Comparison of ENCODE assay signal across 1 cellular context in genomic region chr1:153791856-153792253, GRCh38.
TF ChIP-seq lines count a peak whose summit lies in the region.

No MANE protein-coding gene starts in this region.

TF ChIP-seq in H1, 55 proteins besides CTCF, POLR2A, EP300 and RAD21 (continued from another document):
- no peak for TF ChIP-seq EZH2 (IDR thresholded peaks at IDR 0.05; ENCODE audit: low read depth, low read length, severe bottlenecking)
- no peak for TF ChIP-seq TBP (IDR thresholded peaks at IDR 0.05; ENCODE audit: low read depth, low read length)
- no peak for TF ChIP-seq PHF8 (conservative IDR thresholded peaks at IDR 0.05; ENCODE audit: low read depth, low read length)
- TF ChIP-seq NRF1 (IDR thresholded peaks at IDR 0.05; ENCODE audit: low read depth, low read length): no peak
- TF ChIP-seq RNF2 (IDR thresholded peaks at IDR 0.05; ENCODE audit: borderline replicate concordance, low read depth, low read length, missing control alignments, poor library complexity, severe bottlenecking): no peak
- no peak for TF ChIP-seq JUND (IDR thresholded peaks at IDR 0.05; ENCODE audit: low read length)
- no peak for TF ChIP-seq NANOG (IDR thresholded peaks at IDR 0.05; ENCODE audit: insufficient read depth, low read depth, low read length, poor library complexity, severe bottlenecking)
